Comparison of ENCODE assay signal across 8 cellular contexts in genomic region chr9:3526166-3526902, GRCh38. TPM values are rescaled to one million over a fixed set of nuclear protein-coding genes. Genes with fewer than 3 reads are reported as not detected.
DNase-seq lines count a peak whose midpoint lies in the region; ATAC-seq and TF ChIP-seq lines count a peak whose summit lies in the region.

No MANE protein-coding gene starts in this region.

- H3K4me1 ChIP-seq in left ventricle myocardium inferior, result peaks cover 50% of the 10 kb centered on the region
- peaks cover 2% of the 10 kb centered on the region for H3K4me1 ChIP-seq in prostate gland (replicated peaks)

- H3K4me3 Mint-ChIP-seq in T-cell, result peak overlapping the region; percentile 95 to 96 (median 96)

- POLR2A ChIA-PET in T-cell (lab: Charles Lee), result interaction anchor here (0.6 to 2.9 kb wide), 15 partner anchors 10 to 1456 kb away, joined by 3 to 28 read pairs (median 6); partner anchors contain the start of genes AK3 (in 1 of the 2) and PUM3 (in 1 of the 2)

- under 1% methylated on average over 65 of the region's 67 CpGs for WGBS in prostate gland

- intact Hi-C loops in left ventricle myocardium inferior (cut with micrococcal nuclease), result no loop called here
- intact Hi-C loops in prostate gland (cut with DNase I), result loop anchor here (5.0 kb wide), 1 partner anchor 776 kb away; the partner anchor contains the start of gene GLIS3

- H3K9me3 ChIP-seq in left ventricle myocardium inferior (replicated peaks), result no peaks in the 10 kb centered on the region
- H3K9me3 ChIP-seq in prostate gland, result no peaks in the 10 kb centered on the region

- H3K27ac ChIP-seq in left ventricle myocardium inferior (replicated peaks) (peak overlapping the region; percentile 98), prostate gland (peak overlapping the region; percentile 100)

- H3K27me3 ChIP-seq in left ventricle myocardium inferior (ENCODE audit: low read depth) (no peaks in the 10 kb centered on the region), prostate gland (replicated peaks; ENCODE audit: insufficient read depth) (no peaks in the 10 kb centered on the region)

- TF ChIP-seq CTCF in GM13976 (IDR thresholded peaks at IDR 0.05; ENCODE audit: borderline replicate concordance, control extremely low read depth, extremely low read depth, insufficient read depth, missing control alignments) (no peak), left ventricle myocardium inferior (IDR thresholded peaks at IDR 0.05; ENCODE audit: borderline replicate concordance) (peak; percentile 7), prostate gland (IDR thresholded peaks at IDR 0.05) (no peak)

- CTCF ChIA-PET in T-cell (lab: Charles Lee), result interaction anchor here (0.6 to 2.5 kb wide), 6 partner anchors 10 to 682 kb away, joined by 3 to 12 read pairs (median 5); partner anchors contain the start of gene PUM3 (in 1 of the 2)

- ATAC-seq in HG02798 (IDR thresholded peaks at IDR 0.05; ENCODE audit: poor library complexity, unreplicated experiment), result peak; percentile 63
- ATAC-seq in T-cell (replicated peaks in 1 of 4), result peak; percentile 69 to 74 (median 72)

- H3K4me1 Mint-ChIP-seq in T-cell, result peaks cover 54 to 76% (median 66%) of the 10 kb centered on the region in 3 donors

- TF ChIP-seq POLR2A in prostate gland (IDR thresholded peaks at IDR 0.05), result peak; percentile 88

- H3K27ac Mint-ChIP-seq in T-cell, result peak overlapping the region; percentile 99 to 100

- H3K36me3 ChIP-seq in left ventricle myocardium inferior (peaks cover 6% of the 10 kb centered on the region), prostate gland (no peaks in the 10 kb centered on the region)

- peaks cover 0 to 3% (median 0%) of the 10 kb centered on the region in 3 donors for H3K9me3 Mint-ChIP-seq in T-cell

- peaks cover 7% of the 10 kb centered on the region for H3K36me3 Mint-ChIP-seq in T-cell

- H3K27me3 Mint-ChIP-seq in T-cell, result no peaks in the 10 kb centered on the region

- in situ Hi-C loops in GM13976 (cut with MboI; ENCODE audit: low sequenced_read_pairs, unreplicated experiment), result no loop called here

- peak overlapping the region; percentile 87 for H3K4me3 ChIP-seq in left ventricle myocardium inferior
- peak overlapping the region; percentile 71 to 93 for H3K4me3 ChIP-seq in prostate gland

- DNase-seq in GM13976 (ENCODE audit: low spot score) (peak; percentile 81), NCI-H1417 (lab: John Stamatoyannopoulos, UW) (peak; percentile 86 to 91 (median 89)), T-cell (peak; percentile 79 to 92 (median 86)), amniotic epithelial cell (ENCODE audit: low read depth) (peak; percentile 76), left ventricle myocardium inferior (peak; percentile 92), prostate gland (ENCODE audit: low spot score) (peak; percentile 84), ureter (ENCODE audit: low spot score) (peak; percentile 91)

RNA-seq across cellular contexts. Expression of gene RFX3, which starts 0.5 kb away (rescaled TPM):
- total RNA-seq in T-cell, result 10 to 100 TPM; 16.3 to 32.2 (median 20.5) TPM
- 3.8 TPM for total RNA-seq in left ventricle myocardium inferior
- 10 to 100 TPM; 10.9 to 15.5 TPM for total RNA-seq in prostate gland
- 19.2 TPM for total RNA-seq in ureter

Comparison
In these comparisons a context has a peak if more than half of its experiments do, and no peak if none do; other contexts are left out.
1. Peak in every context shown above with its lines: DNase-seq, ATAC-seq, H3K4me3 ChIP-seq and H3K27ac ChIP-seq.